Comparison of ENCODE assay signal across 15 cellular contexts in the genomic region with DNA sequence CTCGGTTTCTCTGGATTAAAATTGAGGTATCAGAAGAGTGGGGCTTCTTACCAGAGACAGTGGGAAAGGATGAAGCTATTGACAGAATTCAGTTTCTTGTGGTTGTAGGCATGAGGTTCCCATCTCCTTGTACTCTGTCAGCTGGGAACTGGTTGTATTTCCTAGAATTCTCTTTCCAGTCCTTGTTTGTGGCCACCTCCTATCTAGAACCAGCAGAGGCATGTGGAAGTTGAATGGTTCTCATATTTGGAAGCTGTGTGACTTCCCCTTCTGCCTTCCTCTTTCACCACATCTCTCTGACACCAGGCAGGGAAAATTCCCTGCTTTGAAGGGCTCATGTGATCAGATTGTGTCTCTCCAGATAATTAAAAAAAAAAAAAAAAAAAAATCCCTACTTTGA.
DNase-seq lines count a peak whose midpoint lies in the region; ATAC-seq and TF ChIP-seq lines count a peak whose summit lies in the region.
"Had no signal": no experiment of that assay in that cellular context is flagged by ENCODE, and none has a peak within 500 bp of the region (broad histone marks: within the 10 kb centered on the region; RNA-seq: fewer than 3 reads in every experiment).

No MANE protein-coding gene starts in this region.

- H3K27ac Mint-ChIP-seq in WTC11 = peak overlapping the region; percentile 36; the same call in 1 of the 2 replicates
- H3K27ac Mint-ChIP-seq: activated naive CD4-positive, alpha-beta T cell treated with anti-CD3 and anti-CD28 coated beads for 36 hours had no signal

- H2AFZ ChIP-seq in ACC112 (ENCODE audit: low read length, unreplicated experiment) = no peak overlapping the region

- ATAC-seq in WTC11 (no peak), foreskin keratinocyte (no peak), left colon (no peak), GM21515 (IDR thresholded peaks at IDR 0.05; ENCODE audit: unreplicated experiment) (no peak)
- ATAC-seq: HCT116 had no signal

- POLR2A ChIA-PET in WTC11 (lab: Charles Lee) = no interaction called here

- H3K9me3 ChIP-seq in HUES6 (ENCODE audit: control insufficient read depth, insufficient read depth, low read depth, low read length) = no peaks in the 10 kb centered on the region

- intact Hi-C loops in left colon (cut with DNase I, micrococcal nuclease) = no loop called here

- H3K36me3 ChIP-seq in ACC112 (ENCODE audit: insufficient read depth, low read length) = no peaks in the 10 kb centered on the region
- H3K36me3 ChIP-seq in HUES6 (ENCODE audit: control insufficient read depth, insufficient read depth, low read length) = no peaks in the 10 kb centered on the region

- no peaks in the 10 kb centered on the region for H3K79me2 ChIP-seq in ACC112 (ENCODE audit: control insufficient read depth, insufficient read depth, low read length, unreplicated experiment)

- H3K9ac ChIP-seq in HUES6 (ENCODE audit: low read length) = peak overlapping the region; percentile 58

- DNase-seq in WTC11 (ENCODE audit: low spot score) (no peak), foreskin keratinocyte (peak; percentile 36 to 80), iPS-NIHi11 (ENCODE audit: low spot score) (no peak), left colon (no peak), NAMALWA (ENCODE audit: low spot score) (no peak)
- DNase-seq: activated naive CD4-positive, alpha-beta T cell treated with anti-CD3 and anti-CD28 coated beads for 36 hours; erythroblast; substantia nigra; SW 1271 had no signal

- peaks cover 21% of the 10 kb centered on the region for H3K9me3 Mint-ChIP-seq in WTC11
- H3K9me3 Mint-ChIP-seq: activated naive CD4-positive, alpha-beta T cell treated with anti-CD3 and anti-CD28 coated beads for 36 hours had no signal

- H3K4me3 ChIP-seq in ACC112 (ENCODE audit: low read depth, low read length) = no peak overlapping the region
- H3K4me3 ChIP-seq in HUES6 (ENCODE audit: low read depth, low read length) = no peak overlapping the region
- H3K4me3 ChIP-seq: MG63 had no signal

- no peaks in the 10 kb centered on the region for H3K27me3 Mint-ChIP-seq in WTC11 (ENCODE audit: low read depth)

- H3K27ac ChIP-seq in ACC112 (ENCODE audit: low read depth, low read length) (peak overlapping the region; percentile 98; the same call in 1 of the 2 replicates), HUES6 (ENCODE audit: low read depth, low read length) (peak overlapping the region; percentile 64; the same call in 1 of the 2 replicates), foreskin keratinocyte (no peak overlapping the region)
- H3K27ac ChIP-seq: HL-60 had no signal

- H3K4me1 Mint-ChIP-seq in WTC11 = peaks cover 26% of the 10 kb centered on the region

- no peak for TF ChIP-seq CTCF in WTC11 (IDR thresholded peaks at IDR 0.05)
- TF ChIP-seq CTCF in foreskin keratinocyte (conservative IDR thresholded peaks at IDR 0.05) = no peak

- H3K27me3 ChIP-seq in ACC112 (ENCODE audit: insufficient read depth, low read length) (no peaks in the 10 kb centered on the region), HUES6 (ENCODE audit: control insufficient read depth, insufficient read depth, low read length) (no peaks in the 10 kb centered on the region), foreskin keratinocyte (no peaks in the 10 kb centered on the region)
- H3K27me3 ChIP-seq: MG63 had no signal

- CTCF ChIA-PET in WTC11 (lab: Charles Lee) = interaction anchor here (0.6 to 1.9 kb wide), 7 partner anchors 24 to 459 kb away, joined by 3 to 7 read pairs (median 3); no protein-coding TSS in a partner anchor

- H3K4me1 ChIP-seq in ACC112 (ENCODE audit: control insufficient read depth, insufficient read depth, low read length, unreplicated experiment) (peaks cover 44% of the 10 kb centered on the region), HUES6 (ENCODE audit: control insufficient read depth, insufficient read depth, low read length) (peaks cover 29% of the 10 kb centered on the region), foreskin keratinocyte (peaks cover 3% of the 10 kb centered on the region)

- H3K4me3 Mint-ChIP-seq in WTC11 = no peak overlapping the region
- H3K4me3 Mint-ChIP-seq: activated naive CD4-positive, alpha-beta T cell treated with anti-CD3 and anti-CD28 coated beads for 36 hours had no signal

- H3K36me3 Mint-ChIP-seq in WTC11 = peaks cover 2% of the 10 kb centered on the region; the same call in 1 of the 2 replicates

TF ChIP-seq in WTC11, 78 proteins besides CTCF, POLR2A, EP300 and RAD21:
- no peak for TF ChIP-seq ETV6 (CRISPR knock-in tag; IDR thresholded peaks at IDR 0.05)
- TF ChIP-seq ERG (CRISPR knock-in tag; IDR thresholded peaks at IDR 0.05) = no peak
- TF ChIP-seq TCF7 (CRISPR knock-in tag; IDR thresholded peaks at IDR 0.05; ENCODE audit: low read depth) = no peak
- no peak for TF ChIP-seq RELA (CRISPR knock-in tag; IDR thresholded peaks at IDR 0.05; ENCODE audit: borderline replicate concordance)
- no peak for TF ChIP-seq ZNF423 (CRISPR knock-in tag; IDR thresholded peaks at IDR 0.05)
- TF ChIP-seq ZNF232 (CRISPR knock-in tag; IDR thresholded peaks at IDR 0.05) = no peak
- TF ChIP-seq EMX1 (CRISPR knock-in tag; IDR thresholded peaks at IDR 0.05) = no peak
- TF ChIP-seq ZNF317 (CRISPR knock-in tag; IDR thresholded peaks at IDR 0.05; ENCODE audit: borderline replicate concordance, low read depth) = no peak
- TF ChIP-seq, protein P1, sequence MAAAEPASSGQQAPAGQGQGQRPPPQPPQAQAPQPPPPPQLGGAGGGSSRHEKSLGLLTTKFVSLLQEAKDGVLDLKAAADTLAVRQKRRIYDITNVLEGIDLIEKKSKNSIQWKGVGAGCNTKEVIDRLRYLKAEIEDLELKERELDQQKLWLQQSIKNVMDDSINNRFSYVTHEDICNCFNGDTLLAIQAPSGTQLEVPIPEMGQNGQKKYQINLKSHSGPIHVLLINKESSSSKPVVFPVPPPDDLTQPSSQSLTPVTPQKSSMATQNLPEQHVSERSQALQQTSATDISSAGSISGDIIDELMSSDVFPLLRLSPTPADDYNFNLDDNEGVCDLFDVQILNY (CRISPR knock-in tag; IDR thresholded peaks at IDR 0.05) = no peak
- TF ChIP-seq, protein P2, sequence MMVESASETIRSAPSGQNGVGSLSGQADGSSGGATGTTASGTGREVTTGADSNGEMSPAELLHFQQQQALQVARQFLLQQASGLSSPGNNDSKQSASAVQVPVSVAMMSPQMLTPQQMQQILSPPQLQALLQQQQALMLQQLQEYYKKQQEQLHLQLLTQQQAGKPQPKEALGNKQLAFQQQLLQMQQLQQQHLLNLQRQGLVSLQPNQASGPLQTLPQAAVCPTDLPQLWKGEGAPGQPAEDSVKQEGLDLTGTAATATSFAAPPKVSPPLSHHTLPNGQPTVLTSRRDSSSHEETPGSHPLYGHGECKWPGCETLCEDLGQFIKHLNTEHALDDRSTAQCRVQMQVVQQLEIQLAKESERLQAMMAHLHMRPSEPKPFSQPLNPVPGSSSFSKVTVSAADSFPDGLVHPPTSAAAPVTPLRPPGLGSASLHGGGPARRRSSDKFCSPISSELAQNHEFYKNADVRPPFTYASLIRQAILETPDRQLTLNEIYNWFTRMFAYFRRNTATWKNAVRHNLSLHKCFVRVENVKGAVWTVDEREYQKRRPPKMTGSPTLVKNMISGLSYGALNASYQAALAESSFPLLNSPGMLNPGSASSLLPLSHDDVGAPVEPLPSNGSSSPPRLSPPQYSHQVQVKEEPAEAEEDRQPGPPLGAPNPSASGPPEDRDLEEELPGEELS (CRISPR knock-in tag; IDR thresholded peaks at IDR 0.05) = no peak
- no peak for TF ChIP-seq USF2 (CRISPR knock-in tag; IDR thresholded peaks at IDR 0.05)

Comparison
In these comparisons a context has a peak if more than half of its experiments do, and no peak if none do; other contexts are left out.
1. DNase-seq: peak in foreskin keratinocyte (2 of 2); none in WTC11 (single experiment), iPS-NIHi11 (single experiment), left colon (0 of 2) and NAMALWA (single experiment).